8 cellular contexts compared by ENCODE assay signal in the genomic region with DNA sequence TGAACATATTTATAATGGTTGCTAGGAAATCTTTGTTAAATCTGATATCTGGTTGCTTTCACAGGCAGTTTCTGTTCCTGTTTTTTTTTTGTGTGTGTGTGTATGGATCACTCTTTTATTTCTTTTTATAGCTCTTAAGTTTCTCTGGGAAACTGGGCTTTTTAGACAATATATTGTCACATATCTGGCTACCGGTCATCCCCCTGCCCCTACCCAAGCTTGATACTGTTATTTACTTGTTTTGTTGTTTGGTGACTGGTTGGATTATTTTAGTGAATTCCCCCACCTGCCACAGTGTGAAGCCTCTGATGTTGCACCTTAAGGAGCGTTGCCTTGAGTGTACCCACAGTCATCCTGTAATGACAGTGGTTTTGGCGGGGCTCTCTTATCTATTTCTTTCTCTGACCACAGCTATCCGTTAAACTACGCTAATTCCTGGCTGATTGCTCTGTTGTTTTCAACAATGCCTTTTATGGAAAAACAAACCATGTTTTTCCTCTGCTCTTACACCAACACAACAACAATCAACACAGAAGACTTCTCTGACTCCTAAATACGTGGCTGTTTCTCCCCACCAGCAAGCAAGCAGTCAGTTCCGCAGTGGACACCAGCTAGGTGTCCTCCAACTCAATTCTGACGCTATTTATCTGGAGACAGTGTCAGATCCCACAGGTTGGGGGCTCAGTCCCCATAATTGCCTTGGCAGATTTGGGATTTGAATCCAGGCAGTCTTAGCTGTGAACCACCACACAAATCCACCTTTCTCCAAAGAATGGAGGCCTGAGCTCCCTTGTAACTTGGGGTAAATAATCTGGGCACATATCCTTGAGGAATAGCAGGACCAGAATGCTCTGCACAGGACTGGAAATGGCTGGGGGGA. TPM values are rescaled to one million over a fixed set of nuclear protein-coding genes. Genes with fewer than 3 reads are reported as not detected.
A peak's percentile ranks its signal among the peaks of the same experiment; 100 is the strongest.
DNase-seq lines count a peak whose midpoint lies in the region; ATAC-seq and TF ChIP-seq lines count a peak whose summit lies in the region.

No MANE protein-coding gene starts in this region.

- H3K4me2 ChIP-seq in DOHH2 (ENCODE audit: low read length): peak overlapping the region; percentile 27

- no peaks in the 10 kb centered on the region for H3K9me3 ChIP-seq in DOHH2 (ENCODE audit: control insufficient read depth, insufficient read depth, low read length)

- H3K36me3 ChIP-seq in DOHH2 (ENCODE audit: control insufficient read depth, low read length) (no peaks in the 10 kb centered on the region), H7 (replicated peaks; ENCODE audit: control insufficient read depth, insufficient read depth, low read length) (no peaks in the 10 kb centered on the region)

- H3K27ac ChIP-seq in DOHH2 (ENCODE audit: low read depth, low read length): no peak overlapping the region

- H3K9me2 ChIP-seq in DOHH2 (replicated peaks; ENCODE audit: control insufficient read depth, low read length): no peaks in the 10 kb centered on the region

- TF ChIP-seq CTCF in DOHH2 (IDR thresholded peaks at IDR 0.05; ENCODE audit: low read depth, low read length, poor library complexity, severe bottlenecking): no peak
- TF ChIP-seq CTCF in fibroblast of villous mesenchyme (IDR thresholded peaks at IDR 0.05; ENCODE audit: insufficient read depth, low read depth, low read length): no peak

- ATAC-seq in GM21786 (IDR thresholded peaks at IDR 0.05; ENCODE audit: unreplicated experiment): peak; percentile 57

- DNase-seq in RPMI8226 (peak; percentile 59), fibroblast of villous mesenchyme (ENCODE audit: low read depth) (peak; percentile 78), NCI-H1694 (lab: John Stamatoyannopoulos, UW) (no peak), UCSD-AML1 (lab: John Stamatoyannopoulos, UW; ENCODE audit: unreplicated experiment) (no peak), H7 (no peak), ACHN (no peak)

- H3F3A ChIP-seq in DOHH2 (ENCODE audit: control insufficient read depth, insufficient read depth): no peaks in the 10 kb centered on the region; the same call in 1 of the 2 replicates

- peaks cover 14% of the 10 kb centered on the region for H3K4me1 ChIP-seq in DOHH2 (ENCODE audit: control insufficient read depth, low read length)

- no peaks in the 10 kb centered on the region for H3K79me2 ChIP-seq in DOHH2 (ENCODE audit: control insufficient read depth, low read length)

- H3K4me3 ChIP-seq in DOHH2 (ENCODE audit: low read length) (no peak overlapping the region), fibroblast of villous mesenchyme (ENCODE audit: low read depth, low read length) (no peak overlapping the region), H7 (ENCODE audit: insufficient read depth, low read depth, low read length) (no peak overlapping the region)

- H3K27me3 ChIP-seq in DOHH2 (ENCODE audit: control insufficient read depth, low read length): peaks cover 18% of the 10 kb centered on the region
- H3K27me3 ChIP-seq in H7 (ENCODE audit: control insufficient read depth, insufficient read depth, low read length): no peaks in the 10 kb centered on the region; the same call in 1 of the 2 replicates

- H4K20me1 ChIP-seq in DOHH2 (ENCODE audit: control insufficient read depth, insufficient read depth, low read depth, low read length): no peaks in the 10 kb centered on the region

- in situ Hi-C loops in ACHN (cut with HindIII; ENCODE audit: low pct_ligation_motif_present, low pct_unique_long_range_greater_than_20kb, low sequenced_read_pairs): loop anchor here (25.0 kb wide), 1 partner anchor 107 kb away; no protein-coding TSS in a partner anchor

RNA-seq across cellular contexts. Expression of a gene that starts 10.9 kb away (rescaled TPM):
- total RNA-seq in fibroblast of villous mesenchyme: not detected in 2 replicates
- not detected in 2 replicates for total RNA-seq in H7 (2014; rRNA removed; shearing (Covaris generic))

RNA-seq across cellular contexts. Expression of a gene that starts 37.0 kb away (rescaled TPM):
- total RNA-seq in fibroblast of villous mesenchyme: not detected in 2 replicates
- not detected in 2 replicates for total RNA-seq in H7 (2014; rRNA removed; shearing (Covaris generic))

RNA-seq across cellular contexts. Expression of a gene that starts 48.8 kb away (rescaled TPM):
- 6.8 and 9.1 TPM in 2 replicates for total RNA-seq in fibroblast of villous mesenchyme
- 0.33 and 1.1 TPM in 2 replicates for total RNA-seq in H7 (2014; rRNA removed; shearing (Covaris generic))

Comparison
In these comparisons a context has a peak if more than half of its experiments do, and no peak if none do; other contexts are left out.
1. DNase-seq: peak in RPMI8226 (single experiment) and fibroblast of villous mesenchyme (single experiment); none in NCI-H1694 (single experiment), UCSD-AML1 (single experiment), H7 (single experiment) and ACHN (single experiment).